2 cellular contexts compared by ENCODE assay signal in the genomic region with DNA sequence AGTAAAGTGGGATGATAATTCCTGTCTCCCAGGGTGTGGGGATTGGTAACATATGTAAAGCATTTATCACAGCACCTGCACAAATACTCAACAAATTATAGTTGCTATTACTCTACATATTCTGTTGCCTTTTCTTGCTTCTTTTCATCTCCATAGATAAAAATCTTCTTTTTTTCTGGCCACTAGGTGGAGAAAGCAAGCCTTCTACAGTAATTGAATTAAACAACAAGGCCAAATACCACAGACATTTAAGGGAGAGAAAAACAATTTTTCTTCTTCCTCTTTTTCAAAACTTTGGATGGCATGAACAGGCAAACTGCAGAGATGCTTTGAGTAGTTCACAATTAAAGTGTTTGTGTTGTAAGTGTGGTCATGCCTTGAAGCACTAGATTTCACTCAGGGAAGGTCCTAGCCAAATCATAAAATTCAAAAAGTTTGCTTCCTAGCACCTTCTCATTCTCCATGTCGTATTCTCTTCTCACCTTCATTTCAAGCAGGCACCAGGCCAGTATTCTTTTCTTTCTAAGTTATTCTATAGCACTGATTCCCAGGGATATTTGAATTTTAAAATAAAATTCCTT.
TF ChIP-seq lines count a peak whose summit lies in the region.

No MANE protein-coding gene starts in this region.

TF ChIP-seq in HCT116, 20 proteins besides CTCF, POLR2A, EP300 and RAD21:
- no peak for TF ChIP-seq ELF1 (IDR thresholded peaks at IDR 0.05; ENCODE audit: borderline replicate concordance, low read depth)
- TF ChIP-seq FOSL1 (IDR thresholded peaks at IDR 0.05; ENCODE audit: low read depth): no peak
- TF ChIP-seq EGR1 (IDR thresholded peaks at IDR 0.05; ENCODE audit: low read depth): no peak
- TF ChIP-seq ZFX (IDR thresholded peaks at IDR 0.05): no peak
- no peak for TF ChIP-seq POLR2AphosphoS5 (IDR thresholded peaks at IDR 0.05; ENCODE audit: low read depth, low read length)
- TF ChIP-seq, protein P1, sequence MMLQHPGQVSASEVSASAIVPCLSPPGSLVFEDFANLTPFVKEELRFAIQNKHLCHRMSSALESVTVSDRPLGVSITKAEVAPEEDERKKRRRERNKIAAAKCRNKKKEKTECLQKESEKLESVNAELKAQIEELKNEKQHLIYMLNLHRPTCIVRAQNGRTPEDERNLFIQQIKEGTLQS (IDR thresholded peaks at IDR 0.05): no peak

TF ChIP-seq in H1, 55 proteins besides CTCF, POLR2A, EP300 and RAD21:
- no peak for TF ChIP-seq RXRA (IDR thresholded peaks at IDR 0.05; ENCODE audit: insufficient read depth, low read depth, low read length)
TF ChIP-seq in H1: peak in this region for 0.
